ENCODE assay signal across 11 cellular contexts in genomic region chr6:37077459-37078296, GRCh38.
DNase-seq lines count a peak whose midpoint lies in the region; ATAC-seq and TF ChIP-seq lines count a peak whose summit lies in the region.
"Had no signal": no experiment of that assay in that cellular context is flagged by ENCODE, and none has a peak within 500 bp of the region (broad histone marks: within the 10 kb centered on the region; RNA-seq: fewer than 3 reads in every experiment).

No MANE protein-coding gene starts in this region.

- peaks cover under 1% of the 10 kb centered on the region for H3K4me1 Mint-ChIP-seq in stimulated activated naive CD8-positive, alpha-beta T cell treated with anti-CD3 and anti-CD28 coated beads, Interleukin-15, amount 100 ng/mL, for 72 hours

- no peaks in the 10 kb centered on the region for H3K27me3 ChIP-seq in aorta (ENCODE audit: control insufficient read depth in 1 of 2, insufficient read depth in 2 of 2, low read length in 1 of 2)

- H3K4me3 ChIP-seq in fibroblast of pulmonary artery (replicated peaks; ENCODE audit: low read depth, low read length) (no peak overlapping the region), aorta (ENCODE audit: low read length in 2 of 2) (no peak overlapping the region)

- intact Hi-C loops in aorta (cut with DNase I), result no loop called here

- TF ChIP-seq CTCF in fibroblast of pulmonary artery (IDR thresholded peaks at IDR 0.05; ENCODE audit: low read length, missing control alignments), result no peak

- H3K9me3 Mint-ChIP-seq in stimulated activated naive CD8-positive, alpha-beta T cell treated with anti-CD3 and anti-CD28 coated beads, Interleukin-15, amount 100 ng/mL, for 72 hours, result peaks cover 0 to 6% of the 10 kb centered on the region in 2 donors

- H3K27ac Mint-ChIP-seq in stimulated activated naive CD8-positive, alpha-beta T cell treated with anti-CD3 and anti-CD28 coated beads, Interleukin-15, amount 100 ng/mL, for 72 hours, result no peak overlapping the region

- no peaks in the 10 kb centered on the region for H3K36me3 ChIP-seq in aorta (ENCODE audit: control insufficient read depth in 1 of 2, insufficient read depth in 2 of 2, low read length in 1 of 2)

- no peak for DNase-seq in stimulated activated naive CD8-positive, alpha-beta T cell treated with anti-CD3 and anti-CD28 coated beads, Interleukin-15, Interleukin-2, amounts not matched to agents 100 U/mL and 50 U/mL, for 24 hours
- no peak for DNase-seq in stimulated activated naive CD8-positive, alpha-beta T cell treated with anti-CD3 and anti-CD28 coated beads, Interleukin-15, amount 100 ng/mL, for 72 hours
- DNase-seq in fibroblast of pulmonary artery (ENCODE audit: low read depth), result peak; percentile 93
- peak; percentile 91 for DNase-seq in myocyte (ENCODE audit: low read depth)
- peak; percentile 80 to 91 for DNase-seq in aorta
- no peak for DNase-seq in KBM-7
- DNase-seq: activated CD4-positive, alpha-beta T cell treated with anti-CD3 and anti-CD28 coated beads for 1 hour; NCI-H226; retina had no signal

- ATAC-seq in stimulated activated naive CD8-positive, alpha-beta T cell treated with anti-CD3 and anti-CD28 coated beads, Interleukin-15, Interleukin-2, amounts not matched to agents 100 U/mL and 50 U/mL, for 24 hours, result peak; percentile 40
- no peak for ATAC-seq in stimulated activated naive CD8-positive, alpha-beta T cell treated with anti-CD3 and anti-CD28 coated beads, Interleukin-15, amount 100 ng/mL, for 72 hours
- ATAC-seq in aorta (ENCODE audit: low FRiP score) (peak; percentile 84), HG02870 (IDR thresholded peaks at IDR 0.05; ENCODE audit: unreplicated experiment) (no peak), HG03442 (IDR thresholded peaks at IDR 0.05; ENCODE audit: unreplicated experiment) (no peak)

- no peak overlapping the region for H3K4me3 Mint-ChIP-seq in stimulated activated naive CD8-positive, alpha-beta T cell treated with anti-CD3 and anti-CD28 coated beads, Interleukin-15, amount 100 ng/mL, for 72 hours

- in situ Hi-C loops in KBM-7 (cut with MboI; ENCODE audit: low pct_unique_long_range_greater_than_20kb, low sequenced_read_pairs), result no loop called here

- H3K4me1 ChIP-seq in aorta (ENCODE audit: control insufficient read depth in 1 of 2, insufficient read depth in 2 of 2, low read length in 2 of 2), result no peaks in the 10 kb centered on the region

- H3K27me3 Mint-ChIP-seq in stimulated activated naive CD8-positive, alpha-beta T cell treated with anti-CD3 and anti-CD28 coated beads, Interleukin-15, amount 100 ng/mL, for 72 hours, result peaks cover 8% of the 10 kb centered on the region

- no peak overlapping the region for H3K27ac ChIP-seq in aorta (ENCODE audit: low read depth in 1 of 2, low read length in 2 of 2)

- no peaks in the 10 kb centered on the region for H3K9me3 ChIP-seq in aorta (ENCODE audit: control insufficient read depth, low read length)

- WGBS in aorta, 2 donors, result 10 to 12% methylated on average over 20 of the region's 20 CpGs

Comparison
In these comparisons a context has a peak if more than half of its experiments do, and no peak if none do; other contexts are left out.
1. ATAC-seq: peak in stimulated activated naive CD8-positive, alpha-beta T cell treated with anti-CD3 and anti-CD28 coated beads, Interleukin-15, Interleukin-2, amounts not matched to agents 100 U/mL and 50 U/mL, for 24 hours (single experiment) and aorta (single experiment); none in stimulated activated naive CD8-positive, alpha-beta T cell treated with anti-CD3 and anti-CD28 coated beads, Interleukin-15, amount 100 ng/mL, for 72 hours (single experiment), HG02870 (single experiment) and HG03442 (single experiment).
2. DNase-seq: peak in fibroblast of pulmonary artery (single experiment), myocyte (single experiment) and aorta (2 of 2); none in stimulated activated naive CD8-positive, alpha-beta T cell treated with anti-CD3 and anti-CD28 coated beads, Interleukin-15, Interleukin-2, amounts not matched to agents 100 U/mL and 50 U/mL, for 24 hours (single experiment), stimulated activated naive CD8-positive, alpha-beta T cell treated with anti-CD3 and anti-CD28 coated beads, Interleukin-15, amount 100 ng/mL, for 72 hours (0 of 2) and KBM-7 (single experiment).